In the genomic region with DNA sequence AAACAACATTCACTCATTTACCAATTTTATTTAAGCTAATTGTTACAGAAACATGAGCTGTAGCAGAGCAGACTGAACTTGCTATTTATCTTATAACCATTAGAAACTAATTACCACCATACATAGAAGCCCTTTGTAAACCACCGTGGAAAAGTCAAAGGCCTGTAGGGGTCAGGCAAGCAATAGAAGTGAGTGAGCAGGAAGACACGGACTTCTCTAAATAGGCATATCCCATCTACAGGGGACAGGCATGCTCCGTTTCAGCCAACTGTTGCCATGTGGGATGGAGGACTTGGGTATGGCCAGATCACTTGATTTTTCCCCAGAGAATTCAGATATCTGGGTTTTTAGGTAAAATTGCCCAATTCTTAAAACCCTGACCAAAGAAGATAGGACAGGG, we compare ENCODE assay signal across 1 cellular context.
TF ChIP-seq lines count a peak whose summit lies in the region.

No MANE protein-coding gene starts in this region.

TF ChIP-seq in K562, 482 proteins besides CTCF, POLR2A, EP300 and RAD21 (continued from another document):
- no peak for TF ChIP-seq FOXK2 (conservative IDR thresholded peaks at IDR 0.05 in 1 of 2, IDR thresholded peaks at IDR 0.05 in 1 of 2; ENCODE audit: low read depth in 2 of 2)
- TF ChIP-seq STAT5A (IDR thresholded peaks at IDR 0.05; ENCODE audit: borderline replicate concordance, low read length) = no peak
- no peak for TF ChIP-seq NCOA6 (IDR thresholded peaks at IDR 0.05)
